ENCODE assay signal across 1 cellular context in genomic region chr11:65357856-65358356, GRCh38.
TF ChIP-seq lines count a peak whose summit lies in the region.

No MANE protein-coding gene starts in this region.

TF ChIP-seq in GM23338, 12 proteins besides CTCF, POLR2A, EP300 and RAD21:
- no peak for TF ChIP-seq ZNF462 (CRISPR knock-in tag; IDR thresholded peaks at IDR 0.05)
- TF ChIP-seq JUNB (IDR thresholded peaks at IDR 0.05; ENCODE audit: unreplicated experiment) = no peak
- TF ChIP-seq POLR2AphosphoS5 (IDR thresholded peaks at IDR 0.05; ENCODE audit: low read depth) = no peak
- no peak for TF ChIP-seq ETS1 (IDR thresholded peaks at IDR 0.05)
- no peak for TF ChIP-seq ZNF331 (CRISPR knock-in tag; IDR thresholded peaks at IDR 0.05; ENCODE audit: low read depth)
- no peak for TF ChIP-seq STAT1 (IDR thresholded peaks at IDR 0.05; ENCODE audit: unreplicated experiment)
- TF ChIP-seq EZH2phosphoT487 (IDR thresholded peaks at IDR 0.05; ENCODE audit: unreplicated experiment) = no peak
- TF ChIP-seq EZH2 (IDR thresholded peaks at IDR 0.05; ENCODE audit: low read depth, unreplicated experiment) = no peak
- TF ChIP-seq CREB1 (CRISPR knock-in tag; IDR thresholded peaks at IDR 0.05; ENCODE audit: low read depth) = no peak
- TF ChIP-seq REST (IDR thresholded peaks at IDR 0.05; ENCODE audit: unreplicated experiment) = no peak
- no peak for TF ChIP-seq NANOG (IDR thresholded peaks at IDR 0.05; ENCODE audit: borderline replicate concordance)
- TF ChIP-seq ZNF114 (CRISPR knock-in tag; IDR thresholded peaks at IDR 0.05) = no peak
